1 cellular context compared by ENCODE assay signal in the genomic region with DNA sequence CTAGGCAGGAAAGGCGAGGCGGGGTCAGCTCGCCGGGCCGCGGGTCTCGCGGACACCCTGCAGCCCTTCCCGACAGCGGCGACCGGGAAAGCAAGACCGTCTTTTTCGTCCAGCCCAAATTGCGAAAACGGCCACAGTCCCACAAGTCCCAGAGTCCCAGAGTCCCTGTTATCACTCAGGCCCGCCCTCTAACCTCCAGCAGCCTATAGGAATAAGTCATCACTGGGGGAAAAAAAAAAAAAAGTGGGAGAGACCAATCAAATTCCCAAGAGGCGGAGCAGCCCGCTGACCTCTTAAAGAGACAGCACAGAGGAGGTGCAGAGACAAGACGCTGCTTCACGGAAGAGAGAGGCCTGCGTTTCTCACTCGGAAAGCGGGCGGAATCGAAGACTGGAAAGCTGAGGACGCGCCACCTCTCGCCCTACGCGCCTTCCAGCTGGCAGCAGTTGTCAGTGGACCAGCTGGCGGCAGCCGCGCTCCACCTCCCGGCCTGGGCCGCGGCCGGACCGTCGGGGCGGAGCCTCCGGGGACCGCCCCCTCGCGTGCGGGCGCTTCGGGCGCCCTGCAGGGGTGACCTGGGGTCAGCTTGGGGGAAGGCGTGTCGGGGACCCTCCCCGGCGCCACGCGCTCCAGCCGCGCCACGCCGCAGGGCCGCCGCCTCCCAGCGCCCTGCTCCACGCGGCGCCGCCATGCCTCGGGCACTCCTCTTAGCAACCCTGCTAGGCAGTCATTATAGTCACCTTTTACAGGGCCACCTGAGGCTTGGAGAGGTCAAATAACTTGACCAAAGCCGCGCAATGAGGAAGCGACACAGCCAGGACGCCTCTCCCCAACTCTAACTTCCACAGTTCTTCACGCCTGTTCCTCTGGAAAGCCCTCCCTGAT.
TF ChIP-seq lines count a peak whose summit lies in the region.

A gene (minus strand): TSS at position 141 of the 885 bp plus-strand sequence. CDS start 10,587 bp downstream, outside the sequence.

TF ChIP-seq in HepG2, 621 proteins besides CTCF, POLR2A, EP300 and RAD21 (continued from another document and continues in another):
- TF ChIP-seq, protein P1, sequence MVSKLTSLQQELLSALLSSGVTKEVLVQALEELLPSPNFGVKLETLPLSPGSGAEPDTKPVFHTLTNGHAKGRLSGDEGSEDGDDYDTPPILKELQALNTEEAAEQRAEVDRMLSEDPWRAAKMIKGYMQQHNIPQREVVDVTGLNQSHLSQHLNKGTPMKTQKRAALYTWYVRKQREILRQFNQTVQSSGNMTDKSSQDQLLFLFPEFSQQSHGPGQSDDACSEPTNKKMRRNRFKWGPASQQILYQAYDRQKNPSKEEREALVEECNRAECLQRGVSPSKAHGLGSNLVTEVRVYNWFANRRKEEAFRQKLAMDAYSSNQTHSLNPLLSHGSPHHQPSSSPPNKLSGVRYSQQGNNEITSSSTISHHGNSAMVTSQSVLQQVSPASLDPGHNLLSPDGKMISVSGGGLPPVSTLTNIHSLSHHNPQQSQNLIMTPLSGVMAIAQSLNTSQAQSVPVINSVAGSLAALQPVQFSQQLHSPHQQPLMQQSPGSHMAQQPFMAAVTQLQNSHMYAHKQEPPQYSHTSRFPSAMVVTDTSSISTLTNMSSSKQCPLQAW (CRISPR knock-in tag; IDR thresholded peaks at IDR 0.05), result no peak
- TF ChIP-seq, protein P2, sequence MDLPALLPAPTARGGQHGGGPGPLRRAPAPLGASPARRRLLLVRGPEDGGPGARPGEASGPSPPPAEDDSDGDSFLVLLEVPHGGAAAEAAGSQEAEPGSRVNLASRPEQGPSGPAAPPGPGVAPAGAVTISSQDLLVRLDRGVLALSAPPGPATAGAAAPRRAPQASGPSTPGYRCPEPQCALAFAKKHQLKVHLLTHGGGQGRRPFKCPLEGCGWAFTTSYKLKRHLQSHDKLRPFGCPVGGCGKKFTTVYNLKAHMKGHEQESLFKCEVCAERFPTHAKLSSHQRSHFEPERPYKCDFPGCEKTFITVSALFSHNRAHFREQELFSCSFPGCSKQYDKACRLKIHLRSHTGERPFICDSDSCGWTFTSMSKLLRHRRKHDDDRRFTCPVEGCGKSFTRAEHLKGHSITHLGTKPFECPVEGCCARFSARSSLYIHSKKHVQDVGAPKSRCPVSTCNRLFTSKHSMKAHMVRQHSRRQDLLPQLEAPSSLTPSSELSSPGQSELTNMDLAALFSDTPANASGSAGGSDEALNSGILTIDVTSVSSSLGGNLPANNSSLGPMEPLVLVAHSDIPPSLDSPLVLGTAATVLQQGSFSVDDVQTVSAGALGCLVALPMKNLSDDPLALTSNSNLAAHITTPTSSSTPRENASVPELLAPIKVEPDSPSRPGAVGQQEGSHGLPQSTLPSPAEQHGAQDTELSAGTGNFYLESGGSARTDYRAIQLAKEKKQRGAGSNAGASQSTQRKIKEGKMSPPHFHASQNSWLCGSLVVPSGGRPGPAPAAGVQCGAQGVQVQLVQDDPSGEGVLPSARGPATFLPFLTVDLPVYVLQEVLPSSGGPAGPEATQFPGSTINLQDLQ (CRISPR knock-in tag; IDR thresholded peaks at IDR 0.05), result no peak
- TF ChIP-seq KDM5A (IDR thresholded peaks at IDR 0.05; ENCODE audit: borderline replicate concordance, low read length) (peak; percentile 48; the same call in 1 of the 2 replicates), KDM4B (CRISPR knock-in tag; IDR thresholded peaks at IDR 0.05) (no peak), ZNF180 (CRISPR knock-in tag; IDR thresholded peaks at IDR 0.05; ENCODE audit: borderline replicate concordance, low read depth) (no peak), NAIF1 (CRISPR knock-in tag; IDR thresholded peaks at IDR 0.05; ENCODE audit: borderline replicate concordance) (no peak), ZNF644 (CRISPR knock-in tag; IDR thresholded peaks at IDR 0.05; ENCODE audit: low read depth) (no peak), PAX8 (CRISPR knock-in tag; IDR thresholded peaks at IDR 0.05; ENCODE audit: borderline replicate concordance) (no peak; the same call in 1 of the 2 replicates), GZF1 (CRISPR knock-in tag; IDR thresholded peaks at IDR 0.05) (0 out of 2 replicates have a peak, but pooled peaks have one; percentile 53), BORCS8-MEF2B (CRISPR knock-in tag; IDR thresholded peaks at IDR 0.05) (no peak; the same call in 1 of the 2 replicates), ZNF567 (CRISPR knock-in tag; IDR thresholded peaks at IDR 0.05; ENCODE audit: borderline replicate concordance) (no peak; the same call in 1 of the 2 replicates), MAFK (conservative IDR thresholded peaks at IDR 0.05 in 1 of 2, IDR thresholded peaks at IDR 0.05 in 1 of 2; ENCODE audit: low read length in 2 of 2) (no peak), SMC3 (IDR thresholded peaks at IDR 0.05; ENCODE audit: low read length) (no peak), GATAD2A (CRISPR knock-in tag; IDR thresholded peaks at IDR 0.05) (no peak; the same call in 1 of the 2 replicates), KDM6A (CRISPR knock-in tag; IDR thresholded peaks at IDR 0.05; ENCODE audit: low read depth) (no peak), HNF4G (IDR thresholded peaks at IDR 0.05; ENCODE audit: borderline replicate concordance, low read depth, low read length) (no peak), HNF4G (CRISPR knock-in tag; IDR thresholded peaks at IDR 0.05; ENCODE audit: borderline replicate concordance, low read depth) (0 out of 2 replicates have a peak, but pooled peaks have one; percentile 10), ZMYM3 (CRISPR knock-in tag; IDR thresholded peaks at IDR 0.05) (no peak), ZNF496 (CRISPR knock-in tag; IDR thresholded peaks at IDR 0.05; ENCODE audit: insufficient replicate concordance) (no peak), RBAK (CRISPR knock-in tag; IDR thresholded peaks at IDR 0.05) (no peak)
- TF ChIP-seq, protein P3, sequence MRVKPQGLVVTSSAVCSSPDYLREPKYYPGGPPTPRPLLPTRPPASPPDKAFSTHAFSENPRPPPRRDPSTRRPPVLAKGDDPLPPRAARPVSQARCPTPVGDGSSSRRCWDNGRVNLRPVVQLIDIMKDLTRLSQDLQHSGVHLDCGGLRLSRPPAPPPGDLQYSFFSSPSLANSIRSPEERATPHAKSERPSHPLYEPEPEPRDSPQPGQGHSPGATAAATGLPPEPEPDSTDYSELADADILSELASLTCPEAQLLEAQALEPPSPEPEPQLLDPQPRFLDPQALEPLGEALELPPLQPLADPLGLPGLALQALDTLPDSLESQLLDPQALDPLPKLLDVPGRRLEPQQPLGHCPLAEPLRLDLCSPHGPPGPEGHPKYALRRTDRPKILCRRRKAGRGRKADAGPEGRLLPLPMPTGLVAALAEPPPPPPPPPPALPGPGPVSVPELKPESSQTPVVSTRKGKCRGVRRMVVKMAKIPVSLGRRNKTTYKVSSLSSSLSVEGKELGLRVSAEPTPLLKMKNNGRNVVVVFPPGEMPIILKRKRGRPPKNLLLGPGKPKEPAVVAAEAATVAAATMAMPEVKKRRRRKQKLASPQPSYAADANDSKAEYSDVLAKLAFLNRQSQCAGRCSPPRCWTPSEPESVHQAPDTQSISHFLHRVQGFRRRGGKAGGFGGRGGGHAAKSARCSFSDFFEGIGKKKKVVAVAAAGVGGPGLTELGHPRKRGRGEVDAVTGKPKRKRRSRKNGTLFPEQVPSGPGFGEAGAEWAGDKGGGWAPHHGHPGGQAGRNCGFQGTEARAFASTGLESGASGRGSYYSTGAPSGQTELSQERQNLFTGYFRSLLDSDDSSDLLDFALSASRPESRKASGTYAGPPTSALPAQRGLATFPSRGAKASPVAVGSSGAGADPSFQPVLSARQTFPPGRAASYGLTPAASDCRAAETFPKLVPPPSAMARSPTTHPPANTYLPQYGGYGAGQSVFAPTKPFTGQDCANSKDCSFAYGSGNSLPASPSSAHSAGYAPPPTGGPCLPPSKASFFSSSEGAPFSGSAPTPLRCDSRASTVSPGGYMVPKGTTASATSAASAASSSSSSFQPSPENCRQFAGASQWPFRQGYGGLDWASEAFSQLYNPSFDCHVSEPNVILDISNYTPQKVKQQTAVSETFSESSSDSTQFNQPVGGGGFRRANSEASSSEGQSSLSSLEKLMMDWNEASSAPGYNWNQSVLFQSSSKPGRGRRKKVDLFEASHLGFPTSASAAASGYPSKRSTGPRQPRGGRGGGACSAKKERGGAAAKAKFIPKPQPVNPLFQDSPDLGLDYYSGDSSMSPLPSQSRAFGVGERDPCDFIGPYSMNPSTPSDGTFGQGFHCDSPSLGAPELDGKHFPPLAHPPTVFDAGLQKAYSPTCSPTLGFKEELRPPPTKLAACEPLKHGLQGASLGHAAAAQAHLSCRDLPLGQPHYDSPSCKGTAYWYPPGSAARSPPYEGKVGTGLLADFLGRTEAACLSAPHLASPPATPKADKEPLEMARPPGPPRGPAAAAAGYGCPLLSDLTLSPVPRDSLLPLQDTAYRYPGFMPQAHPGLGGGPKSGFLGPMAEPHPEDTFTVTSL (CRISPR knock-in tag; IDR thresholded peaks at IDR 0.05; ENCODE audit: borderline replicate concordance), result no peak
- TF ChIP-seq, protein P4, sequence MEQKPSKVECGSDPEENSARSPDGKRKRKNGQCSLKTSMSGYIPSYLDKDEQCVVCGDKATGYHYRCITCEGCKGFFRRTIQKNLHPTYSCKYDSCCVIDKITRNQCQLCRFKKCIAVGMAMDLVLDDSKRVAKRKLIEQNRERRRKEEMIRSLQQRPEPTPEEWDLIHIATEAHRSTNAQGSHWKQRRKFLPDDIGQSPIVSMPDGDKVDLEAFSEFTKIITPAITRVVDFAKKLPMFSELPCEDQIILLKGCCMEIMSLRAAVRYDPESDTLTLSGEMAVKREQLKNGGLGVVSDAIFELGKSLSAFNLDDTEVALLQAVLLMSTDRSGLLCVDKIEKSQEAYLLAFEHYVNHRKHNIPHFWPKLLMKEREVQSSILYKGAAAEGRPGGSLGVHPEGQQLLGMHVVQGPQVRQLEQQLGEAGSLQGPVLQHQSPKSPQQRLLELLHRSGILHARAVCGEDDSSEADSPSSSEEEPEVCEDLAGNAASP (CRISPR knock-in tag; IDR thresholded peaks at IDR 0.05; ENCODE audit: borderline replicate concordance), result peak; percentile 84; the same call in 1 of the 2 replicates
- TF ChIP-seq, protein P5, sequence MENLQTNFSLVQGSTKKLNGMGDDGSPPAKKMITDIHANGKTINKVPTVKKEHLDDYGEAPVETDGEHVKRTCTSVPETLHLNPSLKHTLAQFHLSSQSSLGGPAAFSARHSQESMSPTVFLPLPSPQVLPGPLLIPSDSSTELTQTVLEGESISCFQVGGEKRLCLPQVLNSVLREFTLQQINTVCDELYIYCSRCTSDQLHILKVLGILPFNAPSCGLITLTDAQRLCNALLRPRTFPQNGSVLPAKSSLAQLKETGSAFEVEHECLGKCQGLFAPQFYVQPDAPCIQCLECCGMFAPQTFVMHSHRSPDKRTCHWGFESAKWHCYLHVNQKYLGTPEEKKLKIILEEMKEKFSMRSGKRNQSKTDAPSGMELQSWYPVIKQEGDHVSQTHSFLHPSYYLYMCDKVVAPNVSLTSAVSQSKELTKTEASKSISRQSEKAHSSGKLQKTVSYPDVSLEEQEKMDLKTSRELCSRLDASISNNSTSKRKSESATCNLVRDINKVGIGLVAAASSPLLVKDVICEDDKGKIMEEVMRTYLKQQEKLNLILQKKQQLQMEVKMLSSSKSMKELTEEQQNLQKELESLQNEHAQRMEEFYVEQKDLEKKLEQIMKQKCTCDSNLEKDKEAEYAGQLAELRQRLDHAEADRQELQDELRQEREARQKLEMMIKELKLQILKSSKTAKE (CRISPR knock-in tag; IDR thresholded peaks at IDR 0.05; ENCODE audit: borderline replicate concordance), result no peak
- TF ChIP-seq, protein P6, sequence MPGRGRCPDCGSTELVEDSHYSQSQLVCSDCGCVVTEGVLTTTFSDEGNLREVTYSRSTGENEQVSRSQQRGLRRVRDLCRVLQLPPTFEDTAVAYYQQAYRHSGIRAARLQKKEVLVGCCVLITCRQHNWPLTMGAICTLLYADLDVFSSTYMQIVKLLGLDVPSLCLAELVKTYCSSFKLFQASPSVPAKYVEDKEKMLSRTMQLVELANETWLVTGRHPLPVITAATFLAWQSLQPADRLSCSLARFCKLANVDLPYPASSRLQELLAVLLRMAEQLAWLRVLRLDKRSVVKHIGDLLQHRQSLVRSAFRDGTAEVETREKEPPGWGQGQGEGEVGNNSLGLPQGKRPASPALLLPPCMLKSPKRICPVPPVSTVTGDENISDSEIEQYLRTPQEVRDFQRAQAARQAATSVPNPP (CRISPR knock-in tag; IDR thresholded peaks at IDR 0.05), result no peak
- TF ChIP-seq, protein P7, sequence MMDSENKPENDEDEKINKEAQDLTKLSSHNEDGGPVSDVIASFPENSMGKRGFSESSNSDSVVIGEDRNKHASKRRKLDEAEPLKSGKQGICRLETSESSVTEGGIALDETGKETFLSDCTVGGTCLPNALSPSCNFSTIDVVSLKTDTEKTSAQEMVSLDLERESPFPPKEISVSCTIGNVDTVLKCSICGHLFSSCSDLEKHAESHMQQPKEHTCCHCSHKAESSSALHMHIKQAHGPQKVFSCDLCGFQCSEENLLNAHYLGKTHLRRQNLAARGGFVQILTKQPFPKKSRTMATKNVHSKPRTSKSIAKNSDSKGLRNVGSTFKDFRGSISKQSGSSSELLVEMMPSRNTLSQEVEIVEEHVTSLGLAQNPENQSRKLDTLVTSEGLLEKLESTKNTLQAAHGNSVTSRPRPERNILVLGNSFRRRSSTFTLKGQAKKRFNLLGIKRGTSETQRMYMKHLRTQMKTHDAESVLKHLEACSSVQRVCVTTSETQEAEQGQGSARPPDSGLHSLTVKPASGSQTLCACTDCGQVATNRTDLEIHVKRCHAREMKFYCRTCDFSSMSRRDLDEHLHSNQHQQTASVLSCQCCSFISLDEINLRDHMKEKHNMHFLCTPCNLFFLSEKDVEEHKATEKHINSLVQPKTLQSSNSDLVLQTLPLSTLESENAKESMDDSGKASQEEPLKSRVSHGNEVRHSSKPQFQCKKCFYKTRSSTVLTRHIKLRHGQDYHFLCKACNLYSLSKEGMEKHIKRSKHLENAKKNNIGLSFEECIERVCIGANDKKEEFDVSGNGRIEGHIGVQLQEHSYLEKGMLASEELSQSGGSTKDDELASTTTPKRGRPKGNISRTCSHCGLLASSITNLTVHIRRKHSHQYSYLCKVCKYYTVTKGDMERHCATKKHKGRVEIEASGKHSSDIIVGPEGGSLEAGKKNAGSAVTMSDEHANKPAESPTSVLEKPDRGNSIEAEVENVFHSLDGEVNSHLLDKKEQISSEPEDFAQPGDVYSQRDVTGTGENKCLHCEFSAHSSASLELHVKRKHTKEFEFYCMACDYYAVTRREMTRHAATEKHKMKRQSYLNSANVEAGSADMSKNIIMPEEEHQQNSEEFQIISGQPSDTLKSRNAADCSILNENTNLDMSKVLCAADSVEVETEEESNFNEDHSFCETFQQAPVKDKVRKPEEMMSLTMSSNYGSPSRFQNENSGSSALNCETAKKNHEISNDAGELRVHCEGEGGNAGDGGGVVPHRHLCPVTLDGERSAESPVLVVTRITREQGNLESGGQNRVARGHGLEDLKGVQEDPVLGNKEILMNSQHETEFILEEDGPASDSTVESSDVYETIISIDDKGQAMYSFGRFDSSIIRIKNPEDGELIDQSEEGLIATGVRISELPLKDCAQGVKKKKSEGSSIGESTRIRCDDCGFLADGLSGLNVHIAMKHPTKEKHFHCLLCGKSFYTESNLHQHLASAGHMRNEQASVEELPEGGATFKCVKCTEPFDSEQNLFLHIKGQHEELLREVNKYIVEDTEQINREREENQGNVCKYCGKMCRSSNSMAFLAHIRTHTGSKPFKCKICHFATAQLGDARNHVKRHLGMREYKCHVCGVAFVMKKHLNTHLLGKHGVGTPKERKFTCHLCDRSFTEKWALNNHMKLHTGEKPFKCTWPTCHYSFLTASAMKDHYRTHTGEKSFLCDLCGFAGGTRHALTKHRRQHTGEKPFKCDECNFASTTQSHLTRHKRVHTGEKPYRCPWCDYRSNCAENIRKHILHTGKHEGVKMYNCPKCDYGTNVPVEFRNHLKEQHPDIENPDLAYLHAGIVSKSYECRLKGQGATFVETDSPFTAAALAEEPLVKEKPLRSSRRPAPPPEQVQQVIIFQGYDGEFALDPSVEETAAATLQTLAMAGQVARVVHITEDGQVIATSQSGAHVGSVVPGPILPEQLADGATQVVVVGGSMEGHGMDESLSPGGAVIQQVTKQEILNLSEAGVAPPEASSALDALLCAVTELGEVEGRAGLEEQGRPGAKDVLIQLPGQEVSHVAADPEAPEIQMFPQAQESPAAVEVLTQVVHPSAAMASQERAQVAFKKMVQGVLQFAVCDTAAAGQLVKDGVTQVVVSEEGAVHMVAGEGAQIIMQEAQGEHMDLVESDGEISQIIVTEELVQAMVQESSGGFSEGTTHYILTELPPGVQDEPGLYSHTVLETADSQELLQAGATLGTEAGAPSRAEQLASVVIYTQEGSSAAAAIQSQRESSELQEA (CRISPR knock-in tag; IDR thresholded peaks at IDR 0.05; ENCODE audit: not compliant biosample characterization), result no peak
